8 cellular contexts compared by ENCODE assay signal in the genomic region with DNA sequence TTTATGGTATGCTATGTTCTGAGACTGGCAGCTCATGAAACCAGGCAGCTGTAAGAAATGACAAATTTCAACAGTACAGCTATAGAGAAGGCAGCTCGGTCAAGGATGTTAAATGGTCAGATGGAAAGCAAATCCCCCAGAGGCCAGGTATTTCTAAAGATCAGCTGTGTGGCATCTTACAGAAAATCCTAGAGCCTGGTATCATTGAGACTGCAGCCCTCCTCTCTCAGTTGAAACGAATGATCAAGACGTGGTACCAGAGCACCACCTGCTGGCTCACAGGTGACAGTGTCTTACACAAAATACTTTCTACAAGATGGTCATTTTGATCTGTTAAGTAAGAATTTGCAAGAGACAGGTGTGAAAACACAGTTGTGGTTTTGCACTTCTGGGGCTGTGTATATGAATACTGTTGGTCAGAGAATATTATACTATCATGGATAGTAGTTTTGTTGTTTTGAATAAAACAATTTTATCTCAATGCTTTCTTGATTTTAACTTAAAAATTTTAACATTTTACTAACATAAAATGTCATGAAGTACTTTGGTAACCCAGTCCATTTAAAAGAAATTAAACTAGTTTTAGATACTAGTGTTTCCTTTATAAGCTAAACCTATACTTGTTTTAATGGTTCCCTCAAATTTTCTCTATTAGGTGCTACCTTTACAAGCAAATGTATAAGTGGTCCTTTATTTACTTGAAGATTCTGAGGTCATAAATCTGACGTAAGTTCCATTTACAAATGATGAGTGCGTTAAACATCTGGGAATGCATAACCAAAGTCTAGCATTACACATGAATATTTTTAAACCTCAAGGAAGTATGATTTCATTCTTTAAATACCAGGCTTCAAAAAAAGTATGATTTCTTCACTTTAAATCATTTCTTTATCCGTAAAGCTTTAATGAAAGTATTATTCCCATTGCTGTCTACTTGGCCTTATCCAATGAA.
DNase-seq lines count a peak whose midpoint lies in the region; ATAC-seq and TF ChIP-seq lines count a peak whose summit lies in the region.

No MANE protein-coding gene starts in this region.

- H3K27me3 ChIP-seq in CD4-positive, alpha-beta T cell (ENCODE audit: control insufficient read depth, insufficient read depth, low read length) = no peaks in the 10 kb centered on the region

- no peak overlapping the region for H3K4me3 ChIP-seq in epithelial cell of esophagus (ENCODE audit: low read length)

- CTCF ChIA-PET in CD4-positive, alpha-beta T cell (lab: Charles Lee) = interaction anchor here (1.0 kb wide), 1 partner anchor 401 kb away, joined by 3 read pairs; no protein-coding TSS in a partner anchor

- DNase-seq in CD4-positive, alpha-beta T cell = peak in 9 of 10 experiments; percentile 10 to 41 (median 28)
- peak; percentile 27 for DNase-seq in NCI-H510A (lab: John Stamatoyannopoulos, UW)
- peak; percentile 46 to 60 for DNase-seq in activated CD4-positive, alpha-beta T cell treated with anti-CD3 and anti-CD28 coated beads, Interleukin-2, amount 50 U/mL, for 48 hours
- peak; percentile 78 for DNase-seq in epithelial cell of esophagus (ENCODE audit: low read depth)
- DNase-seq in mucosa of gallbladder (ENCODE audit: low spot score) = peak; percentile 60
- DNase-seq in stimulated activated naive CD4-positive, alpha-beta T cell treated with Interleukin-2 at 50 U/mL for 16 hours (lab: John Stamatoyannopoulos, UW) = peak; percentile 23

- POLR2A ChIA-PET in CD4-positive, alpha-beta T cell (lab: Charles Lee) = no interaction called here

- TF ChIP-seq CTCF in CD4-positive, alpha-beta T cell (IDR thresholded peaks at IDR 0.05) = peak; percentile 67
- peak; percentile 94 for TF ChIP-seq CTCF in epithelial cell of esophagus (IDR thresholded peaks at IDR 0.05; ENCODE audit: insufficient read depth, low read depth, low read length, missing control alignments)

- no peak for ATAC-seq in CD4-positive, alpha-beta T cell (ENCODE audit: poor library complexity)
- ATAC-seq in GM19025 (IDR thresholded peaks at IDR 0.05; ENCODE audit: low read depth, unreplicated experiment) (peak; percentile 60), HG03159 (IDR thresholded peaks at IDR 0.05; ENCODE audit: unreplicated experiment) (peak; percentile 68)

- no peak overlapping the region for H3K27ac Mint-ChIP-seq in CD4-positive, alpha-beta T cell

- intact Hi-C loops in CD4-positive, alpha-beta T cell (cut with DNase I, micrococcal nuclease) = loop anchor here (1.0 kb wide), 1 partner anchor 402 kb away; no protein-coding TSS in a partner anchor

- no peaks in the 10 kb centered on the region for H3K9me3 ChIP-seq in CD4-positive, alpha-beta T cell (ENCODE audit: control insufficient read depth, low read length)

- peaks cover 32% of the 10 kb centered on the region for H3K27me3 Mint-ChIP-seq in CD4-positive, alpha-beta T cell

- no peaks in the 10 kb centered on the region for H3K36me3 Mint-ChIP-seq in CD4-positive, alpha-beta T cell (ENCODE audit: low read depth)

- H3K4me1 Mint-ChIP-seq in CD4-positive, alpha-beta T cell (ENCODE audit: low read depth) = no peaks in the 10 kb centered on the region

- H3K4me3 Mint-ChIP-seq in CD4-positive, alpha-beta T cell = no peak overlapping the region

- H3K27ac ChIP-seq in CD4-positive, alpha-beta T cell (ENCODE audit: low read depth, low read length) = no peak overlapping the region

- no peaks in the 10 kb centered on the region for H3K9me3 Mint-ChIP-seq in CD4-positive, alpha-beta T cell

Comparison
In these comparisons a context has a peak if more than half of its experiments do, and no peak if none do; other contexts are left out.
1. DNase-seq: peak in every context shown above with its lines; median percentile 78 in epithelial cell of esophagus; 60 in mucosa of gallbladder; 53 in activated CD4-positive, alpha-beta T cell treated with anti-CD3 and anti-CD28 coated beads, Interleukin-2, amount 50 U/mL, for 48 hours; 28 in CD4-positive, alpha-beta T cell; 27 in NCI-H510A; 23 in stimulated activated naive CD4-positive, alpha-beta T cell treated with Interleukin-2 at 50 U/mL for 16 hours.